Comparison of ENCODE assay signal across 8 cellular contexts in the genomic region with DNA sequence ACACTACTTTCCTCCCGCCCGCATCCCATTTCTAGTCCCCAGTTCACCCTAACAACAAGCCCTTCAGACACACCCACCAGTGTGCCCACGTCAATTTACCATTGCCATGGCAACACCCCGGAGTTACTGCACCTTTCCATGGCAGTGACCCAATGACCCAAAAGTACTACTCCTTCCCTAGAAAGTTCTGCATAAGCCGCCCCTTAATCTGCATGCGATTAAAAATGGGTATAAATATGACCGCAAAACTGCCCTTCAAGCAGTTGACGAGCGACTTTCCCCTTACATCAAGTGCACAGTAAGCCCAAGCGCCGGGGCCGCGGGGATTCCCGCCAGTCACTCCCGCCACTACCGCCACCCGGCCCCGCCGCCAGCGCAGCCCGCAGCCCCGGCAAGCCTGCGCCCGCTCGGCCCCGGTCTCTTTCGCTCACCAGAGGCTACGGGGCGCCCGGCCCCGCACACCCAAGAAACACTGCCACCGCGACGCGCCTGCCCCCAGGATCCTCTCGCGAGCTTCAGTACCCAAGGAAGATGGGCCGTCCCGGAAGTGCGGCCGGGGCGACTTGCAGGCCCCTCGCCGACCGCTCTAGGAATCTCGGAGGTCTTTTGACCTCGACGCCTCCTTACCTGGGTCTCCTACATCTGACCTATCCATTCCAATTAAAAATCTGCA. TPM values are rescaled to one million over a fixed set of nuclear protein-coding genes. Genes with fewer than 3 reads are reported as not detected.
DNase-seq lines count a peak whose midpoint lies in the region; ATAC-seq, FAIRE-seq and TF ChIP-seq lines count a peak whose summit lies in the region.

No MANE protein-coding gene starts in this region.

- H3K36me3 ChIP-seq in cardiac muscle cell (no peaks in the 10 kb centered on the region), pancreas (no peaks in the 10 kb centered on the region), tibial artery (peaks cover 11 to 21% (median 11%) of the 10 kb centered on the region in 3 donors)

- H3K27me3 ChIP-seq in cardiac muscle cell (no peaks in the 10 kb centered on the region), pancreas (peaks cover 0 to 7% (median 0%) of the 10 kb centered on the region in 4 donors), tibial artery (peaks cover 0 to 4% of the 10 kb centered on the region in 2 donors)

- no peak for FAIRE-seq in pancreas (lab: Jason Lieb, UNC)

- H3K27ac ChIP-seq in cardiac muscle cell (no peak overlapping the region), pancreas (no peak overlapping the region), tibial artery (peak overlapping the region in 1 of 2 donors; percentile 57)

- 1% methylated on average over 48 of the region's 48 CpGs for WGBS in pancreas, 2 donors

- intact Hi-C loops in pancreas (cut with DNase I) (no loop called here), tibial artery (cut with DNase I; ENCODE audit: low total_unique reads) (no loop called here)

- TF ChIP-seq CTCF in cardiac muscle cell (IDR thresholded peaks at IDR 0.05; ENCODE audit: low read depth, low read length) (no peak), pancreas (IDR thresholded peaks at IDR 0.05) (no peak), tibial artery (IDR thresholded peaks at IDR 0.05) (no peak)

- ATAC-seq in GM18858 (IDR thresholded peaks at IDR 0.05; ENCODE audit: unreplicated experiment) = peak; percentile 62
- peak; percentile 62 for ATAC-seq in HG03342 (IDR thresholded peaks at IDR 0.05; ENCODE audit: unreplicated experiment)
- ATAC-seq in pancreas = peak; percentile 98 to 100 (median 98)

- H3K4me3 ChIP-seq in cardiac muscle cell (peak overlapping the region; percentile 76), pancreas (peak overlapping the region; percentile 42 to 85 (median 75)), tibial artery (peak overlapping the region; percentile 72 to 76)

- DNase-seq in RPMI7951 (ENCODE audit: low read depth) (peak; percentile 89), cardiac muscle cell (ENCODE audit: low read depth in 1 of 2, low spot score in 1 of 2) (peak; percentile 87 to 92), pancreas (peak; percentile 73 to 92 (median 81)), tibial artery (peak; percentile 58 to 74), A172 (ENCODE audit: low spot score) (no peak)
- DNase-seq in activated naive CD8-positive, alpha-beta T cell treated with anti-CD3 and anti-CD28 coated beads, Interleukin-2, amount 50 U/mL, for 16 hours (ENCODE audit: low read depth, low spot score) = peak; percentile 12

- no peaks in the 10 kb centered on the region for H3K4me1 ChIP-seq in cardiac muscle cell (ENCODE audit: low read depth)
- peaks cover 0 to 5% (median 4%) of the 10 kb centered on the region in 3 donors for H3K4me1 ChIP-seq in pancreas
- peaks cover 0 to 15% (median 2%) of the 10 kb centered on the region in 4 donors for H3K4me1 ChIP-seq in tibial artery

- no peaks in the 10 kb centered on the region for H3K9me3 ChIP-seq in cardiac muscle cell (ENCODE audit: low read depth)
- H3K9me3 ChIP-seq in pancreas = no peaks in the 10 kb centered on the region
- H3K9me3 ChIP-seq in tibial artery = peaks cover 3 to 37% (median 12%) of the 10 kb centered on the region in 3 donors

RNA-seq across cellular contexts. Expression of gene ZNF502, which starts 27.2 kb away (rescaled TPM):
- total RNA-seq in RPMI7951 (2014; rRNA removed; shearing (Covaris generic)) = 5.3 and 6.1 TPM in 2 replicates
- total RNA-seq in cardiac muscle cell (1.1 and 2.0 TPM in 2 replicates), pancreas (1 to 10 TPM; 1.5 to 4.2 (median 2.5) TPM)
- polyA plus RNA-seq in cardiac muscle cell (1.9 and 2.9 TPM in 2 replicates), pancreas (1 to 10 TPM; 3.3 to 5.2 TPM)
- 0.69 and 0.93 TPM in 2 replicates for total RNA-seq in A172 (2014; rRNA removed; shearing (Covaris generic))

RNA-seq across cellular contexts. Expression of gene ZNF35, which starts 36.7 kb away (rescaled TPM):
- 0.49 and 0.84 TPM in 2 replicates for total RNA-seq in RPMI7951 (2014; rRNA removed; shearing (Covaris generic))
- total RNA-seq in cardiac muscle cell (10.6 and 14.7 TPM in 2 replicates), pancreas (1 to 10 TPM; 2.6 to 5.1 (median 3.0) TPM)
- polyA plus RNA-seq in cardiac muscle cell (8.6 and 8.9 TPM in 2 replicates), pancreas (1 to 10 TPM; 1.8 to 3.1 TPM)
- 15.3 and 16.5 TPM in 2 replicates for total RNA-seq in A172 (2014; rRNA removed; shearing (Covaris generic))

RNA-seq across cellular contexts. Expression of gene ZNF501, which starts 44.2 kb away (rescaled TPM):
- 4.7 and 6.1 TPM in 2 replicates for total RNA-seq in RPMI7951 (2014; rRNA removed; shearing (Covaris generic))
- total RNA-seq in cardiac muscle cell = 4.8 and 11.5 TPM in 2 replicates
- polyA plus RNA-seq in cardiac muscle cell = 4.7 and 5.4 TPM in 2 replicates
- total RNA-seq in pancreas = 1 to 10 TPM; 1.3 to 4.0 (median 2.4) TPM
- polyA plus RNA-seq in pancreas = 1 to 10 TPM in 1 of 2 donors, under 1 TPM in 1; 0.84 to 1.9 TPM
- not detected in 2 replicates for total RNA-seq in A172 (2014; rRNA removed; shearing (Covaris generic))
